13 cellular contexts compared by ENCODE assay signal in the genomic region with DNA sequence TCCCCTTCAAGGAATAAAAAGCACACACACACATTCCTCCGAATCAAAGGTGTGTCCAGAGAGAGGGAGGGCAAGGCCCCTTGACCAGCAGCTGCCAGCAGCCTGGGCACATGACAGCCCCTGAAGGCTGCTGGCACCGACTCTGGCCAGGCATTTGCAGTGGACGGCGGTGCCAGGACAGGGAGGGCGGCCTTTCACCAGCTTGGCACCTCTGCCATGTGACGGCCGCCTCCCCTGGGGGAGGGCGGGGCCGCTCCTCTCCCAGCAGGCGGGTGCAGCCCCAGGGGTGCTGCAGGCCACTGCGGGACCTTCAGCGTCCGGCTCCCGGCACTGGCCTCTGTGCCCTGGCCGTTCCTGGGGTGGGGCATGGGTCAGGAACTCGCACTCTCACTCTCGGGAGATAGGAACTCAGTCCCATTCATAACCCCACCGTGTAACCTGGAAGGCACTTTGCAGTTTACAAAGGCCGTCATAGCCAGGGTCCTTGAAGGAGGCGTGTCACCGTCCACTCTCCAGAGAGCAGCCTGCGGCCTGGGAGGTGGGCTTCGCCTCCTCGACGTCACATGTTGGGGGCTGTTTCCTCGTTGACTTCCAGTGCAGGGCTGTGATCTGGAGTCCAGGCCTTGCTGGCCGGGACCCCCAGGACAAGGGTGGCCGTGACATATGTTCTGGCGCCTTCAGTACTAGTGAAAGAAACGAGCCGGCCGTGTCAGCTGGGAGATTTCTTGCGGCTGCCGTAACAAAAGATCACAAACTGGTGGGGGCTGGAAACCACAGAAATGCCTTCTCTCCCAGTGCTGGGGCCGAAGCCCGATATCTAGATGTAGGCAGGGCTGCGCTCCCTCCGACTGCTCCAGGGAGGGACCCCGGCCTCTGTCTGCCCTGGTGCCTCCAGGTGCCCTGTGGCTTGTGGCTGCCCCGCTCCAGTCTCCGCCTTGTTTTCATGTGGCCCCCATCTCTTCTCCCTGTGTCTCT. TPM values are rescaled to one million over a fixed set of nuclear protein-coding genes. Genes with fewer than 3 reads are reported as not detected.
DNase-seq lines count a peak whose midpoint lies in the region; FAIRE-seq and TF ChIP-seq lines count a peak whose summit lies in the region.
"Had no signal": no experiment of that assay in that cellular context is flagged by ENCODE, and none has a peak within 500 bp of the region (broad histone marks: within the 10 kb centered on the region; RNA-seq: fewer than 3 reads in every experiment).

No MANE protein-coding gene starts in this region.

- H3K4me3 ChIP-seq in Caco-2 (ENCODE audit: low read depth, low read length) (no peak overlapping the region), WERI-Rb-1 (ENCODE audit: low read depth, low read length) (peak overlapping the region; percentile 30), kidney (ENCODE audit: low read length in 2 of 2) (no peak overlapping the region)

- no peak for FAIRE-seq in kidney (lab: Jason Lieb, UNC)
- no peak for FAIRE-seq in HTR-8/SVneo (lab: Jason Lieb, UNC)
- FAIRE-seq: TTC549 had no signal

- H3K4me3 Mint-ChIP-seq in Caco-2 (ENCODE audit: unreplicated experiment) (no peak overlapping the region), progenitor cell of endocrine pancreas (ENCODE audit: low read depth) (no peak overlapping the region)

- TSS peak; percentile 86 for BruUV-seq in Caco-2 (replicated peaks; lab: Mats Ljungman, UMichigan)

- peaks cover 11% of the 10 kb centered on the region for H3K9me3 Mint-ChIP-seq in Caco-2 (ENCODE audit: unreplicated experiment)
- peaks cover 5% of the 10 kb centered on the region for H3K9me3 Mint-ChIP-seq in progenitor cell of endocrine pancreas (ENCODE audit: low read depth)

- TF ChIP-seq CTCF in Caco-2 (IDR thresholded peaks at IDR 0.05; ENCODE audit: insufficient read depth in 1 of 2, low read depth in 1 of 2, low read length in 1 of 2, severe bottlenecking in 1 of 2, unreplicated experiment in 1 of 2) (no peak), WERI-Rb-1 (IDR thresholded peaks at IDR 0.05; ENCODE audit: low read depth, low read length) (no peak), kidney (IDR thresholded peaks at IDR 0.05; ENCODE audit: borderline replicate concordance, extremely low read depth, insufficient read depth) (no peak), progenitor cell of endocrine pancreas (IDR thresholded peaks at IDR 0.05; ENCODE audit: unreplicated experiment) (no peak)

- no peaks in the 10 kb centered on the region; the same call in none of the 2 replicates for H3K36me3 ChIP-seq in Caco-2 (ENCODE audit: control insufficient read depth, insufficient read depth, low read length)
- no peaks in the 10 kb centered on the region for H3K36me3 ChIP-seq in WERI-Rb-1
- H3K36me3 ChIP-seq in kidney (ENCODE audit: control insufficient read depth in 1 of 2, insufficient read depth in 2 of 2, low read length in 2 of 2) = no peaks in the 10 kb centered on the region

- peak overlapping the region; percentile 66 for H3K27ac Mint-ChIP-seq in Caco-2 (ENCODE audit: unreplicated experiment)
- peak overlapping the region; percentile 64 for H3K27ac Mint-ChIP-seq in progenitor cell of endocrine pancreas

- H3K27ac ChIP-seq in WERI-Rb-1 (no peak overlapping the region), kidney (ENCODE audit: low read depth in 2 of 2, low read length in 2 of 2) (peak overlapping the region; percentile 95)

- intact Hi-C loops in Caco-2 (cut with micrococcal nuclease; ENCODE audit: unreplicated experiment) = no loop called here
- intact Hi-C loops in kidney (cut with DNase I) = no loop called here

- CTCF ChIA-PET in Caco-2 (lab: Charles Lee) = interaction anchor here (0.6 to 4.7 kb wide), 8 partner anchors 9 to 327 kb away, joined by 3 to 30 read pairs (median 6); no protein-coding TSS in a partner anchor

- no peaks in the 10 kb centered on the region for H3K27me3 ChIP-seq in Caco-2 (replicated peaks; ENCODE audit: control insufficient read depth, insufficient read depth, low read length)
- no peaks in the 10 kb centered on the region for H3K27me3 ChIP-seq in WERI-Rb-1 (ENCODE audit: insufficient read depth, low read depth, severe bottlenecking)

- H3K27me3 Mint-ChIP-seq in Caco-2 (ENCODE audit: insufficient read depth, unreplicated experiment) (no peaks in the 10 kb centered on the region), progenitor cell of endocrine pancreas (peaks cover 16% of the 10 kb centered on the region)

- H3K4me1 Mint-ChIP-seq in Caco-2 (ENCODE audit: low read depth, unreplicated experiment) = peaks cover 36% of the 10 kb centered on the region
- H3K4me1 Mint-ChIP-seq in progenitor cell of endocrine pancreas (ENCODE audit: low read depth) = peaks cover 13% of the 10 kb centered on the region

- peaks cover 47% of the 10 kb centered on the region for H3K4me1 ChIP-seq in Caco-2
- peaks cover 33 to 48% of the 10 kb centered on the region in 2 donors for H3K4me1 ChIP-seq in kidney (ENCODE audit: control insufficient read depth in 1 of 2, insufficient read depth in 1 of 2, low read depth in 1 of 2, low read length in 2 of 2)

- DNase-seq in Caco-2 (peak in 1 of 2 experiments; percentile 33), WERI-Rb-1 (no peak), kidney (peak; percentile 95), progenitor cell of endocrine pancreas (ENCODE audit: low spot score, unreplicated experiment) (no peak), activated gamma-delta T cell treated with Interleukin-2 at 50 U/mL for 16 hours (no peak), HTR-8/SVneo (ENCODE audit: insufficient read length, low spot score) (no peak)
- DNase-seq in stimulated activated CD8-positive, alpha-beta memory T cell treated with anti-CD3 and anti-CD28 coated beads, Interleukin-4, amount 100 ng/mL, for 48 hours = no peak
- DNase-seq in activated CD4-positive, alpha-beta T cell treated with anti-CD3 and anti-CD28 coated beads, Interleukin-2, amount 50 U/mL, for 48 hours = no peak
- DNase-seq: activated naive CD4-positive, alpha-beta T cell; kidney glomerular epithelial cell; NCI-H1694; NCI-H69 had no signal

- POLR2A ChIA-PET in Caco-2 (lab: Charles Lee) = interaction anchor here (0.6 to 0.9 kb wide), 3 partner anchors 7 to 266 kb away, joined by 3 to 5 read pairs (median 4); no protein-coding TSS in a partner anchor

- H3K36me3 Mint-ChIP-seq in Caco-2 (ENCODE audit: insufficient read depth, unreplicated experiment) (no peaks in the 10 kb centered on the region), progenitor cell of endocrine pancreas (ENCODE audit: insufficient read depth) (no peaks in the 10 kb centered on the region)

- H3K9ac ChIP-seq in kidney (ENCODE audit: low read length in 2 of 2) = peak overlapping the region in 1 of 2 donors; percentile 83

- H3K9me3 ChIP-seq in Caco-2 = peaks cover 4% of the 10 kb centered on the region; the same call in 1 of the 2 replicates
- H3K9me3 ChIP-seq in WERI-Rb-1 (ENCODE audit: severe bottlenecking) = peaks cover 4% of the 10 kb centered on the region
- H3K9me3 ChIP-seq in kidney (ENCODE audit: control insufficient read depth in 1 of 2, low read length in 2 of 2) = peaks cover 0 to 7% of the 10 kb centered on the region in 2 donors

RNA-seq across cellular contexts. Expression of gene SMIM38, which starts 39.9 kb away (rescaled TPM):
- total RNA-seq in Caco-2 (2022) (0.12 and 0.66 TPM in 2 replicates), kidney (0.63 TPM), progenitor cell of endocrine pancreas (0.65 and 1.2 TPM in 2 replicates)
- polyA plus RNA-seq in kidney (ENCODE audit: insufficient read depth, low read depth, low replicate concordance) = 0.19 TPM
